ENCODE assay signal across 13 cellular contexts in genomic region chr13:24168392-24168750, GRCh38. TPM values are rescaled to one million over a fixed set of nuclear protein-coding genes. Genes with fewer than 3 reads are reported as not detected.
DNase-seq lines count a peak whose midpoint lies in the region; ATAC-seq and TF ChIP-seq lines count a peak whose summit lies in the region.
"Had no signal": no experiment of that assay in that cellular context is flagged by ENCODE, and none has a peak within 500 bp of the region (broad histone marks: within the 10 kb centered on the region; RNA-seq: fewer than 3 reads in every experiment).

No MANE protein-coding gene starts in this region.

- H3K9me3 ChIP-seq in CD8-positive, alpha-beta T cell (ENCODE audit: low read length): no peaks in the 10 kb centered on the region

- no peaks in the 10 kb centered on the region for H3K36me3 ChIP-seq in CD8-positive, alpha-beta T cell (ENCODE audit: insufficient read depth, low read length)

- no peak overlapping the region for H3K4me3 ChIP-seq in fibroblast of mammary gland (ENCODE audit: control insufficient read depth, low read depth, low read length)
- no peak overlapping the region for H3K4me3 ChIP-seq in CD8-positive, alpha-beta T cell (ENCODE audit: low read depth, low read length)
- H3K4me3 ChIP-seq: K562, skin epidermis had no signal

- H3K27ac ChIP-seq in CD8-positive, alpha-beta T cell (ENCODE audit: low read depth, low read length): no peak overlapping the region

- peak overlapping the region; percentile 0 for H3K27ac Mint-ChIP-seq in activated CD4-positive, alpha-beta memory T cell treated with anti-CD3 and anti-CD28 coated beads for 36 hours
- no peak overlapping the region for H3K27ac Mint-ChIP-seq in activated CD4-positive, alpha-beta memory T cell treated with anti-CD3 and anti-CD28 coated beads, Interleukin-2, amount 10 ng/mL, durations not matched to agents 7 days and 5 days
- peak overlapping the region; percentile 12 for H3K27ac Mint-ChIP-seq in activated T-helper 2 cell treated with anti-CD3 and anti-CD28 coated beads, Interferon-gamma antibody, Interleukin-2, Interleukin-4, amounts not matched to agents 10 μg/mL and 5 μg/mL and 100 μg/mL, durations not matched to agents 14 hours and 24 hours and 36 hours
- peak overlapping the region; percentile 26 for H3K27ac Mint-ChIP-seq in stimulated activated naive CD8-positive, alpha-beta T cell treated with anti-CD3 and anti-CD28 coated beads, Interleukin-15, Interleukin-2, amounts not matched to agents 100 ng/mL and 50 ng/mL, for 24 hours
- no peak overlapping the region for H3K27ac Mint-ChIP-seq in CD8-positive, alpha-beta T cell

- peaks cover 7% of the 10 kb centered on the region for H3K4me1 Mint-ChIP-seq in activated CD4-positive, alpha-beta memory T cell treated with anti-CD3 and anti-CD28 coated beads for 36 hours (ENCODE audit: low read depth)
- peaks cover 11% of the 10 kb centered on the region for H3K4me1 Mint-ChIP-seq in activated CD4-positive, alpha-beta memory T cell treated with anti-CD3 and anti-CD28 coated beads, Interleukin-2, amount 10 ng/mL, durations not matched to agents 7 days and 5 days
- H3K4me1 Mint-ChIP-seq in activated T-helper 2 cell treated with anti-CD3 and anti-CD28 coated beads, Interferon-gamma antibody, Interleukin-2, Interleukin-4, amounts not matched to agents 10 μg/mL and 5 μg/mL and 100 μg/mL, durations not matched to agents 14 hours and 24 hours and 36 hours (ENCODE audit: low read depth): peaks cover 22% of the 10 kb centered on the region
- peaks cover 40% of the 10 kb centered on the region for H3K4me1 Mint-ChIP-seq in stimulated activated naive CD8-positive, alpha-beta T cell treated with anti-CD3 and anti-CD28 coated beads, Interleukin-15, Interleukin-2, amounts not matched to agents 100 ng/mL and 50 ng/mL, for 24 hours (ENCODE audit: low read depth)
- H3K4me1 Mint-ChIP-seq in CD8-positive, alpha-beta T cell (ENCODE audit: low read depth): peaks cover 16% of the 10 kb centered on the region

- no peaks in the 10 kb centered on the region for H3K4me1 ChIP-seq in CD8-positive, alpha-beta T cell (ENCODE audit: insufficient read depth, low read length)

- H3K9me3 Mint-ChIP-seq in activated CD4-positive, alpha-beta memory T cell treated with anti-CD3 and anti-CD28 coated beads for 36 hours: no peaks in the 10 kb centered on the region
- H3K9me3 Mint-ChIP-seq in activated CD4-positive, alpha-beta memory T cell treated with anti-CD3 and anti-CD28 coated beads, Interleukin-2, amount 10 ng/mL, durations not matched to agents 7 days and 5 days: no peaks in the 10 kb centered on the region
- no peaks in the 10 kb centered on the region for H3K9me3 Mint-ChIP-seq in activated T-helper 2 cell treated with anti-CD3 and anti-CD28 coated beads, Interferon-gamma antibody, Interleukin-2, Interleukin-4, amounts not matched to agents 10 μg/mL and 5 μg/mL and 100 μg/mL, durations not matched to agents 14 hours and 24 hours and 36 hours
- no peaks in the 10 kb centered on the region for H3K9me3 Mint-ChIP-seq in stimulated activated naive CD8-positive, alpha-beta T cell treated with anti-CD3 and anti-CD28 coated beads, Interleukin-15, Interleukin-2, amounts not matched to agents 100 ng/mL and 50 ng/mL, for 24 hours
- no peaks in the 10 kb centered on the region for H3K9me3 Mint-ChIP-seq in CD8-positive, alpha-beta T cell

- no peak overlapping the region for H3K4me3 Mint-ChIP-seq in activated CD4-positive, alpha-beta memory T cell treated with anti-CD3 and anti-CD28 coated beads for 36 hours
- no peak overlapping the region for H3K4me3 Mint-ChIP-seq in activated CD4-positive, alpha-beta memory T cell treated with anti-CD3 and anti-CD28 coated beads, Interleukin-2, amount 10 ng/mL, durations not matched to agents 7 days and 5 days
- H3K4me3 Mint-ChIP-seq in activated T-helper 2 cell treated with anti-CD3 and anti-CD28 coated beads, Interferon-gamma antibody, Interleukin-2, Interleukin-4, amounts not matched to agents 10 μg/mL and 5 μg/mL and 100 μg/mL, durations not matched to agents 14 hours and 24 hours and 36 hours (ENCODE audit: low read depth): no peak overlapping the region
- no peak overlapping the region for H3K4me3 Mint-ChIP-seq in stimulated activated naive CD8-positive, alpha-beta T cell treated with anti-CD3 and anti-CD28 coated beads, Interleukin-15, Interleukin-2, amounts not matched to agents 100 ng/mL and 50 ng/mL, for 24 hours
- no peak overlapping the region for H3K4me3 Mint-ChIP-seq in CD8-positive, alpha-beta T cell

- H3K36me3 Mint-ChIP-seq in activated CD4-positive, alpha-beta memory T cell treated with anti-CD3 and anti-CD28 coated beads for 36 hours: peaks cover 6% of the 10 kb centered on the region
- peaks cover 13% of the 10 kb centered on the region for H3K36me3 Mint-ChIP-seq in activated CD4-positive, alpha-beta memory T cell treated with anti-CD3 and anti-CD28 coated beads, Interleukin-2, amount 10 ng/mL, durations not matched to agents 7 days and 5 days (ENCODE audit: low read depth)
- H3K36me3 Mint-ChIP-seq in activated T-helper 2 cell treated with anti-CD3 and anti-CD28 coated beads, Interferon-gamma antibody, Interleukin-2, Interleukin-4, amounts not matched to agents 10 μg/mL and 5 μg/mL and 100 μg/mL, durations not matched to agents 14 hours and 24 hours and 36 hours (ENCODE audit: low read depth): peaks cover 32% of the 10 kb centered on the region
- H3K36me3 Mint-ChIP-seq in stimulated activated naive CD8-positive, alpha-beta T cell treated with anti-CD3 and anti-CD28 coated beads, Interleukin-15, Interleukin-2, amounts not matched to agents 100 ng/mL and 50 ng/mL, for 24 hours (ENCODE audit: low read depth): peaks cover 58% of the 10 kb centered on the region
- H3K36me3 Mint-ChIP-seq in CD8-positive, alpha-beta T cell: peaks cover 19% of the 10 kb centered on the region

- H3K27me3 Mint-ChIP-seq in activated CD4-positive, alpha-beta memory T cell treated with anti-CD3 and anti-CD28 coated beads for 36 hours: peaks cover 1% of the 10 kb centered on the region
- H3K27me3 Mint-ChIP-seq in activated CD4-positive, alpha-beta memory T cell treated with anti-CD3 and anti-CD28 coated beads, Interleukin-2, amount 10 ng/mL, durations not matched to agents 7 days and 5 days: no peaks in the 10 kb centered on the region
- no peaks in the 10 kb centered on the region for H3K27me3 Mint-ChIP-seq in activated T-helper 2 cell treated with anti-CD3 and anti-CD28 coated beads, Interferon-gamma antibody, Interleukin-2, Interleukin-4, amounts not matched to agents 10 μg/mL and 5 μg/mL and 100 μg/mL, durations not matched to agents 14 hours and 24 hours and 36 hours (ENCODE audit: low read depth)
- peaks cover 2% of the 10 kb centered on the region for H3K27me3 Mint-ChIP-seq in stimulated activated naive CD8-positive, alpha-beta T cell treated with anti-CD3 and anti-CD28 coated beads, Interleukin-15, Interleukin-2, amounts not matched to agents 100 ng/mL and 50 ng/mL, for 24 hours
- H3K27me3 Mint-ChIP-seq in CD8-positive, alpha-beta T cell (ENCODE audit: low read depth): no peaks in the 10 kb centered on the region

- DNase-seq in activated CD4-positive, alpha-beta memory T cell treated with anti-CD3 and anti-CD28 coated beads for 36 hours: peak; percentile 24
- DNase-seq in activated CD4-positive, alpha-beta memory T cell treated with anti-CD3 and anti-CD28 coated beads, Interleukin-2, amount 10 ng/mL, durations not matched to agents 7 days and 5 days: no peak
- no peak for DNase-seq in activated T-helper 2 cell treated with anti-CD3 and anti-CD28 coated beads, Interferon-gamma antibody, Interleukin-2, Interleukin-4, amounts not matched to agents 10 μg/mL and 5 μg/mL and 100 μg/mL, durations not matched to agents 14 hours and 24 hours and 36 hours (ENCODE audit: low spot score)
- DNase-seq in fibroblast of mammary gland (ENCODE audit: low read depth) (peak; percentile 41), OCI-M1 (lab: John Stamatoyannopoulos, UW) (no peak)
- no peak for DNase-seq in CD8-positive, alpha-beta T cell
- DNase-seq: islet precursor cell, NCI-H82, SHP77 had no signal

- CTCF ChIA-PET in activated CD4-positive, alpha-beta memory T cell treated with anti-CD3 and anti-CD28 coated beads for 36 hours (lab: Charles Lee): no interaction called here
- CTCF ChIA-PET in activated CD4-positive, alpha-beta memory T cell treated with anti-CD3 and anti-CD28 coated beads, Interleukin-2, amount 10 ng/mL, durations not matched to agents 7 days and 5 days (lab: Charles Lee): no interaction called here
- CTCF ChIA-PET in CD8-positive, alpha-beta T cell (lab: Charles Lee): no interaction called here

- no peak for ATAC-seq in CD8-positive, alpha-beta T cell
- ATAC-seq in HG03378 (IDR thresholded peaks at IDR 0.05; ENCODE audit: unreplicated experiment): no peak
- ATAC-seq: K562 had no signal

- no peak for TF ChIP-seq CTCF in fibroblast of mammary gland (conservative IDR thresholded peaks at IDR 0.05; ENCODE audit: control insufficient read depth, insufficient read depth, low read depth, low read length)
- no peak for TF ChIP-seq CTCF in CD8-positive, alpha-beta T cell (IDR thresholded peaks at IDR 0.05)

- no peaks in the 10 kb centered on the region for H3K27me3 ChIP-seq in CD8-positive, alpha-beta T cell (ENCODE audit: insufficient read depth, low read length)

- intact Hi-C loops in activated CD4-positive, alpha-beta memory T cell treated with anti-CD3 and anti-CD28 coated beads for 36 hours (cut with micrococcal nuclease): no loop called here
- intact Hi-C loops in activated T-helper 2 cell treated with anti-CD3 and anti-CD28 coated beads, Interferon-gamma antibody, Interleukin-2, Interleukin-4, amounts not matched to agents 10 μg/mL and 5 μg/mL and 100 μg/mL, durations not matched to agents 14 hours and 24 hours and 36 hours (cut with micrococcal nuclease): loop anchor here (1.0 to 10.0 kb wide), 4 partner anchors 8 to 204 kb away; partner anchors contain the start of gene SPATA13
- intact Hi-C loops in CD8-positive, alpha-beta T cell (cut with DNase I, micrococcal nuclease): no loop called here

- POLR2A ChIA-PET in activated CD4-positive, alpha-beta memory T cell treated with anti-CD3 and anti-CD28 coated beads for 36 hours (lab: Charles Lee): no interaction called here
- POLR2A ChIA-PET in activated CD4-positive, alpha-beta memory T cell treated with anti-CD3 and anti-CD28 coated beads, Interleukin-2, amount 10 ng/mL, durations not matched to agents 7 days and 5 days (lab: Charles Lee): no interaction called here
- POLR2A ChIA-PET in CD8-positive, alpha-beta T cell (lab: Charles Lee): no interaction called here

RNA-seq across cellular contexts. Expression of gene SPATA13, which starts 7.9 kb away (rescaled TPM):
- 10 to 100 TPM; 50.3 to 50.8 TPM for total RNA-seq in activated CD4-positive, alpha-beta memory T cell treated with anti-CD3 and anti-CD28 coated beads for 36 hours
- 10 to 100 TPM; 55.4 to 59.2 TPM for total RNA-seq in activated CD4-positive, alpha-beta memory T cell treated with anti-CD3 and anti-CD28 coated beads, Interleukin-2, amount 10 ng/mL, durations not matched to agents 7 days and 5 days
- 41.5 and 44.9 TPM in 2 replicates for total RNA-seq in activated T-helper 2 cell treated with anti-CD3 and anti-CD28 coated beads, Interferon-gamma antibody, Interleukin-2, Interleukin-4, amounts not matched to agents 10 μg/mL and 5 μg/mL and 100 μg/mL, durations not matched to agents 14 hours and 24 hours and 36 hours
- total RNA-seq in CD8-positive, alpha-beta T cell: 100 to 1,000 TPM; 102 to 106 TPM

Comparison
In these comparisons a context has a peak if more than half of its experiments do, and no peak if none do; other contexts are left out.
1. DNase-seq: peak in activated CD4-positive, alpha-beta memory T cell treated with anti-CD3 and anti-CD28 coated beads for 36 hours (single experiment) and fibroblast of mammary gland (single experiment); none in activated CD4-positive, alpha-beta memory T cell treated with anti-CD3 and anti-CD28 coated beads, Interleukin-2, amount 10 ng/mL, durations not matched to agents 7 days and 5 days (single experiment), activated T-helper 2 cell treated with anti-CD3 and anti-CD28 coated beads, Interferon-gamma antibody, Interleukin-2, Interleukin-4, amounts not matched to agents 10 μg/mL and 5 μg/mL and 100 μg/mL, durations not matched to agents 14 hours and 24 hours and 36 hours (single experiment), CD8-positive, alpha-beta T cell (0 of 7) and OCI-M1 (single experiment).
2. H3K27ac Mint-ChIP-seq: peak in activated CD4-positive, alpha-beta memory T cell treated with anti-CD3 and anti-CD28 coated beads for 36 hours (single experiment), activated T-helper 2 cell treated with anti-CD3 and anti-CD28 coated beads, Interferon-gamma antibody, Interleukin-2, Interleukin-4, amounts not matched to agents 10 μg/mL and 5 μg/mL and 100 μg/mL, durations not matched to agents 14 hours and 24 hours and 36 hours (single experiment) and stimulated activated naive CD8-positive, alpha-beta T cell treated with anti-CD3 and anti-CD28 coated beads, Interleukin-15, Interleukin-2, amounts not matched to agents 100 ng/mL and 50 ng/mL, for 24 hours (single experiment); none in activated CD4-positive, alpha-beta memory T cell treated with anti-CD3 and anti-CD28 coated beads, Interleukin-2, amount 10 ng/mL, durations not matched to agents 7 days and 5 days (single experiment) and CD8-positive, alpha-beta T cell (single experiment).